In genomic region chr3:95609411-95609810, GRCh38 we compare ENCODE assay signal across 18 cellular contexts.
A peak's percentile ranks its signal among the peaks of the same experiment; 100 is the strongest.
DNase-seq lines count a peak whose midpoint lies in the region; ATAC-seq and TF ChIP-seq lines count a peak whose summit lies in the region.
"Had no signal": no experiment of that assay in that cellular context is flagged by ENCODE, and none has a peak within 500 bp of the region (broad histone marks: within the 10 kb centered on the region; RNA-seq: fewer than 3 reads in every experiment).

No MANE protein-coding gene starts in this region.

- H3K27ac ChIP-seq in left lung: no peak overlapping the region
- H3K27ac ChIP-seq: 22Rv1; A549; BLaER1 treated with 17β-estradiol and CSF1 and Interleukin-3, amounts not matched to agents 10 nM and 100 nM; C4-2B had no signal

- TF ChIP-seq CTCF in left lung (IDR thresholded peaks at IDR 0.05): no peak

- DNase-seq in G401 (ENCODE audit: low spot score) (peak; percentile 91), cerebellar cortex (ENCODE audit: low spot score) (peak; percentile 88), cerebellum (ENCODE audit: low spot score) (peak; percentile 54), left lung (no peak), mucosa of gallbladder (ENCODE audit: low spot score) (no peak)
- DNase-seq: AML-193; Caco-2; Calu3; CD4-positive, alpha-beta T cell; CD8-positive, alpha-beta T cell; DMS79 treated with DMSO at 0.1 percent for 48 hours; GDM1 had no signal

- in situ Hi-C loops in G401 (cut with HindIII; ENCODE audit: low sequenced_read_pairs): no loop called here

- H3K4me3 ChIP-seq in left lung: no peak overlapping the region
- H3K4me3 ChIP-seq: A549; BLaER1 treated with 17β-estradiol and CSF1 and Interleukin-3, amounts not matched to agents 10 nM and 100 nM; GM12878 had no signal

- intact Hi-C loops in left lung (cut with DNase I): no loop called here

- ATAC-seq in left lung (no peak), GM18517 (IDR thresholded peaks at IDR 0.05; ENCODE audit: unreplicated experiment) (no peak)
- ATAC-seq: A549; CD8-positive, alpha-beta T cell; GM12878 had no signal

- no peaks in the 10 kb centered on the region for H3K27me3 ChIP-seq in left lung
- H3K27me3 ChIP-seq: BLaER1 treated with 17β-estradiol and CSF1 and Interleukin-3, amounts not matched to agents 10 nM and 100 nM had no signal

- peaks cover 0 to 29% of the 10 kb centered on the region in 2 donors for H3K9me3 ChIP-seq in left lung

- no peaks in the 10 kb centered on the region for H3K36me3 ChIP-seq in left lung
- H3K36me3 ChIP-seq: BLaER1 treated with 17β-estradiol and CSF1 and Interleukin-3, amounts not matched to agents 10 nM and 100 nM had no signal

- no peaks in the 10 kb centered on the region for H3K4me1 ChIP-seq in left lung
- H3K4me1 ChIP-seq: BLaER1 treated with 17β-estradiol and CSF1 and Interleukin-3, amounts not matched to agents 10 nM and 100 nM; Caco-2 had no signal

Comparison
In these comparisons a context has a peak if more than half of its experiments do, and no peak if none do; other contexts are left out.
1. DNase-seq: peak in G401 (single experiment), cerebellar cortex (single experiment) and cerebellum (single experiment); none in left lung (0 of 2) and mucosa of gallbladder (single experiment).